In the genomic region with DNA sequence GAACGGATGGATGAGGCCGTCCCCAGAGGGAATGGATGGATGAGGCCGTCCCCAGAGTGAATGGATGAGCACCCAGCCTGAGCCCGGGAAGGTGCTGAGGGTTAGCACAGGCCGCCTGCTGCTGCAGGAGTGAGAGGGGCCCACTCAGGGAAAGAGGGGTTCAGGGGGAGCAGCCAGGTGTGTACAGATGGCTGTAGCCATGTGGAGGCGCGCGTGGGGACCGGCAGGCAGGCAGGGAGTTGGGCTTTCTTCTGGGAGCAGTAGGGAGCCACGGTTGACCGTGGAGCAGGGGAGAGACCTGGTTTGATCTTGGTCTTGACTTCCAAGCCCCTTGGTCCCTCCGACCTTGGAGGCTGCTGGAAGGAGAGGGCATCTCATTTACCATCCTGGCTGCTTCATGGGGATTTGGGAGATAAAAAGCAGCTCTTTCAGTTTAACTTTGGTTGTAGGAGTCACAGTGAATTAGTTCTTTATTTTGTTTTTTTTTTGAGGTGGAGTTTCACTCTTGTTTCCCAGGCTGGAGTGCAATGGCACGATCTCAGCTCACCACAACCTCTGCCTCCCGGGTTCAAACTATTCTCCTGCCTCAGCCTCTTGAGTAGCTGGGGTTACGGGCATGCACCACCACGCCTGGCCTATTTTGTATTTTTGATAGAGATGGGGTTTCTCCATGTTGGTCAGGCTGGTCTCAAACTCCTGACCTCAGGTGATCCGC, we compare ENCODE assay signal across 1 cellular context.
TF ChIP-seq lines count a peak whose summit lies in the region.

No MANE protein-coding gene starts in this region.

TF ChIP-seq in HepG2, 621 proteins besides CTCF, POLR2A, EP300 and RAD21:
- TF ChIP-seq TSC22D2 (CRISPR knock-in tag; IDR thresholded peaks at IDR 0.05; ENCODE audit: borderline replicate concordance) (no peak), NFE2 (CRISPR knock-in tag; IDR thresholded peaks at IDR 0.05) (no peak), HIVEP1 (CRISPR knock-in tag; IDR thresholded peaks at IDR 0.05) (no peak), RBFOX2 (IDR thresholded peaks at IDR 0.05; ENCODE audit: low read depth, low read length) (peak; percentile 39; the same call in 1 of the 2 replicates), AGO2 (optimal IDR thresholded peaks at IDR 0.05; ENCODE audit: low read depth, low read length) (peak; percentile 83), ZSCAN12 (CRISPR knock-in tag; IDR thresholded peaks at IDR 0.05) (no peak), MEIS1 (CRISPR knock-in tag; IDR thresholded peaks at IDR 0.05; ENCODE audit: borderline replicate concordance) (no peak), ZBTB38 (CRISPR knock-in tag; IDR thresholded peaks at IDR 0.05) (0 out of 2 replicates have a peak, but pooled peaks have one; percentile 61), RBM22 (optimal IDR thresholded peaks at IDR 0.05; ENCODE audit: low read length) (peak; percentile 70), ZFP82 (CRISPR knock-in tag; IDR thresholded peaks at IDR 0.05; ENCODE audit: borderline replicate concordance) (no peak), ISX (CRISPR knock-in tag; conservative IDR thresholded peaks at IDR 0.05) (no peak)
- TF ChIP-seq, protein P1, sequence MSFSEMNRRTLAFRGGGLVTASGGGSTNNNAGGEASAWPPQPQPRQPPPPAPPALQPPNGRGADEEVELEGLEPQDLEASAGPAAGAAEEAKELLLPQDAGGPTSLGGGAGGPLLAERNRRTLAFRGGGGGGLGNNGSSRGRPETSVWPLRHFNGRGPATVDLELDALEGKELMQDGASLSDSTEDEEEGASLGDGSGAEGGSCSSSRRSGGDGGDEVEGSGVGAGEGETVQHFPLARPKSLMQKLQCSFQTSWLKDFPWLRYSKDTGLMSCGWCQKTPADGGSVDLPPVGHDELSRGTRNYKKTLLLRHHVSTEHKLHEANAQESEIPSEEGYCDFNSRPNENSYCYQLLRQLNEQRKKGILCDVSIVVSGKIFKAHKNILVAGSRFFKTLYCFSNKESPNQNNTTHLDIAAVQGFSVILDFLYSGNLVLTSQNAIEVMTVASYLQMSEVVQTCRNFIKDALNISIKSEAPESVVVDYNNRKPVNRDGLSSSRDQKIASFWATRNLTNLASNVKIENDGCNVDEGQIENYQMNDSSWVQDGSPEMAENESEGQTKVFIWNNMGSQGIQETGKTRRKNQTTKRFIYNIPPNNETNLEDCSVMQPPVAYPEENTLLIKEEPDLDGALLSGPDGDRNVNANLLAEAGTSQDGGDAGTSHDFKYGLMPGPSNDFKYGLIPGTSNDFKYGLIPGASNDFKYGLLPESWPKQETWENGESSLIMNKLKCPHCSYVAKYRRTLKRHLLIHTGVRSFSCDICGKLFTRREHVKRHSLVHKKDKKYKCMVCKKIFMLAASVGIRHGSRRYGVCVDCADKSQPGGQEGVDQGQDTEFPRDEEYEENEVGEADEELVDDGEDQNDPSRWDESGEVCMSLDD (CRISPR knock-in tag; IDR thresholded peaks at IDR 0.05; ENCODE audit: borderline replicate concordance): peak; percentile 61; the same call in 1 of the 2 replicates
- TF ChIP-seq, protein P2, sequence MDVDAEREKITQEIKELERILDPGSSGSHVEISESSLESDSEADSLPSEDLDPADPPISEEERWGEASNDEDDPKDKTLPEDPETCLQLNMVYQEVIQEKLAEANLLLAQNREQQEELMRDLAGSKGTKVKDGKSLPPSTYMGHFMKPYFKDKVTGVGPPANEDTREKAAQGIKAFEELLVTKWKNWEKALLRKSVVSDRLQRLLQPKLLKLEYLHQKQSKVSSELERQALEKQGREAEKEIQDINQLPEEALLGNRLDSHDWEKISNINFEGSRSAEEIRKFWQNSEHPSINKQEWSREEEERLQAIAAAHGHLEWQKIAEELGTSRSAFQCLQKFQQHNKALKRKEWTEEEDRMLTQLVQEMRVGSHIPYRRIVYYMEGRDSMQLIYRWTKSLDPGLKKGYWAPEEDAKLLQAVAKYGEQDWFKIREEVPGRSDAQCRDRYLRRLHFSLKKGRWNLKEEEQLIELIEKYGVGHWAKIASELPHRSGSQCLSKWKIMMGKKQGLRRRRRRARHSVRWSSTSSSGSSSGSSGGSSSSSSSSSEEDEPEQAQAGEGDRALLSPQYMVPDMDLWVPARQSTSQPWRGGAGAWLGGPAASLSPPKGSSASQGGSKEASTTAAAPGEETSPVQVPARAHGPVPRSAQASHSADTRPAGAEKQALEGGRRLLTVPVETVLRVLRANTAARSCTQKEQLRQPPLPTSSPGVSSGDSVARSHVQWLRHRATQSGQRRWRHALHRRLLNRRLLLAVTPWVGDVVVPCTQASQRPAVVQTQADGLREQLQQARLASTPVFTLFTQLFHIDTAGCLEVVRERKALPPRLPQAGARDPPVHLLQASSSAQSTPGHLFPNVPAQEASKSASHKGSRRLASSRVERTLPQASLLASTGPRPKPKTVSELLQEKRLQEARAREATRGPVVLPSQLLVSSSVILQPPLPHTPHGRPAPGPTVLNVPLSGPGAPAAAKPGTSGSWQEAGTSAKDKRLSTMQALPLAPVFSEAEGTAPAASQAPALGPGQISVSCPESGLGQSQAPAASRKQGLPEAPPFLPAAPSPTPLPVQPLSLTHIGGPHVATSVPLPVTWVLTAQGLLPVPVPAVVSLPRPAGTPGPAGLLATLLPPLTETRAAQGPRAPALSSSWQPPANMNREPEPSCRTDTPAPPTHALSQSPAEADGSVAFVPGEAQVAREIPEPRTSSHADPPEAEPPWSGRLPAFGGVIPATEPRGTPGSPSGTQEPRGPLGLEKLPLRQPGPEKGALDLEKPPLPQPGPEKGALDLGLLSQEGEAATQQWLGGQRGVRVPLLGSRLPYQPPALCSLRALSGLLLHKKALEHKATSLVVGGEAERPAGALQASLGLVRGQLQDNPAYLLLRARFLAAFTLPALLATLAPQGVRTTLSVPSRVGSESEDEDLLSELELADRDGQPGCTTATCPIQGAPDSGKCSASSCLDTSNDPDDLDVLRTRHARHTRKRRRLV (CRISPR knock-in tag; IDR thresholded peaks at IDR 0.05): no peak
- TF ChIP-seq, protein P3, sequence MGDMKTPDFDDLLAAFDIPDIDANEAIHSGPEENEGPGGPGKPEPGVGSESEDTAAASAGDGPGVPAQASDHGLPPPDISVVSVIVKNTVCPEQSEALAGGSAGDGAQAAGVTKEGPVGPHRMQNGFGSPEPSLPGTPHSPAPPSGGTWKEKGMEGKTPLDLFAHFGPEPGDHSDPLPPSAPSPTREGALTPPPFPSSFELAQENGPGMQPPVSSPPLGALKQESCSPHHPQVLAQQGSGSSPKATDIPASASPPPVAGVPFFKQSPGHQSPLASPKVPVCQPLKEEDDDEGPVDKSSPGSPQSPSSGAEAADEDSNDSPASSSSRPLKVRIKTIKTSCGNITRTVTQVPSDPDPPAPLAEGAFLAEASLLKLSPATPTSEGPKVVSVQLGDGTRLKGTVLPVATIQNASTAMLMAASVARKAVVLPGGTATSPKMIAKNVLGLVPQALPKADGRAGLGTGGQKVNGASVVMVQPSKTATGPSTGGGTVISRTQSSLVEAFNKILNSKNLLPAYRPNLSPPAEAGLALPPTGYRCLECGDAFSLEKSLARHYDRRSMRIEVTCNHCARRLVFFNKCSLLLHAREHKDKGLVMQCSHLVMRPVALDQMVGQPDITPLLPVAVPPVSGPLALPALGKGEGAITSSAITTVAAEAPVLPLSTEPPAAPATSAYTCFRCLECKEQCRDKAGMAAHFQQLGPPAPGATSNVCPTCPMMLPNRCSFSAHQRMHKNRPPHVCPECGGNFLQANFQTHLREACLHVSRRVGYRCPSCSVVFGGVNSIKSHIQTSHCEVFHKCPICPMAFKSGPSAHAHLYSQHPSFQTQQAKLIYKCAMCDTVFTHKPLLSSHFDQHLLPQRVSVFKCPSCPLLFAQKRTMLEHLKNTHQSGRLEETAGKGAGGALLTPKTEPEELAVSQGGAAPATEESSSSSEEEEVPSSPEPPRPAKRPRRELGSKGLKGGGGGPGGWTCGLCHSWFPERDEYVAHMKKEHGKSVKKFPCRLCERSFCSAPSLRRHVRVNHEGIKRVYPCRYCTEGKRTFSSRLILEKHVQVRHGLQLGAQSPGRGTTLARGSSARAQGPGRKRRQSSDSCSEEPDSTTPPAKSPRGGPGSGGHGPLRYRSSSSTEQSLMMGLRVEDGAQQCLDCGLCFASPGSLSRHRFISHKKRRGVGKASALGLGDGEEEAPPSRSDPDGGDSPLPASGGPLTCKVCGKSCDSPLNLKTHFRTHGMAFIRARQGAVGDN (CRISPR knock-in tag; IDR thresholded peaks at IDR 0.05): peak; percentile 50
- TF ChIP-seq, protein P4, sequence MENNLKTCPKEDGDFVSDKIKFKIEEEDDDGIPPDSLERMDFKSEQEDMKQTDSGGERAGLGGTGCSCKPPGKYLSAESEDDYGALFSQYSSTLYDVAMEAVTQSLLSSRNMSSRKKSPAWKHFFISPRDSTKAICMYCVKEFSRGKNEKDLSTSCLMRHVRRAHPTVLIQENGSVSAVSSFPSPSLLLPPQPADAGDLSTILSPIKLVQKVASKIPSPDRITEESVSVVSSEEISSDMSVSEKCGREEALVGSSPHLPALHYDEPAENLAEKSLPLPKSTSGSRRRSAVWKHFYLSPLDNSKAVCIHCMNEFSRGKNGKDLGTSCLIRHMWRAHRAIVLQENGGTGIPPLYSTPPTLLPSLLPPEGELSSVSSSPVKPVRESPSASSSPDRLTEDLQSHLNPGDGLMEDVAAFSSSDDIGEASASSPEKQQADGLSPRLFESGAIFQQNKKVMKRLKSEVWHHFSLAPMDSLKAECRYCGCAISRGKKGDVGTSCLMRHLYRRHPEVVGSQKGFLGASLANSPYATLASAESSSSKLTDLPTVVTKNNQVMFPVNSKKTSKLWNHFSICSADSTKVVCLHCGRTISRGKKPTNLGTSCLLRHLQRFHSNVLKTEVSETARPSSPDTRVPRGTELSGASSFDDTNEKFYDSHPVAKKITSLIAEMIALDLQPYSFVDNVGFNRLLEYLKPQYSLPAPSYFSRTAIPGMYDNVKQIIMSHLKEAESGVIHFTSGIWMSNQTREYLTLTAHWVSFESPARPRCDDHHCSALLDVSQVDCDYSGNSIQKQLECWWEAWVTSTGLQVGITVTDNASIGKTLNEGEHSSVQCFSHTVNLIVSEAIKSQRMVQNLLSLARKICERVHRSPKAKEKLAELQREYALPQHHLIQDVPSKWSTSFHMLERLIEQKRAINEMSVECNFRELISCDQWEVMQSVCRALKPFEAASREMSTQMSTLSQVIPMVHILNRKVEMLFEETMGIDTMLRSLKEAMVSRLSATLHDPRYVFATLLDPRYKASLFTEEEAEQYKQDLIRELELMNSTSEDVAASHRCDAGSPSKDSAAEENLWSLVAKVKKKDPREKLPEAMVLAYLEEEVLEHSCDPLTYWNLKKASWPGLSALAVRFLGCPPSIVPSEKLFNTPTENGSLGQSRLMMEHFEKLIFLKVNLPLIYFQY (CRISPR knock-in tag; IDR thresholded peaks at IDR 0.05; ENCODE audit: borderline replicate concordance): no peak
